ENCODE assay signal across 16 cellular contexts in genomic region chr10:110057461-110057860, GRCh38. TPM values are rescaled to one million over a fixed set of nuclear protein-coding genes. Genes with fewer than 3 reads are reported as not detected.
DNase-seq lines count a peak whose midpoint lies in the region; ATAC-seq and TF ChIP-seq lines count a peak whose summit lies in the region.
"Had no signal": no experiment of that assay in that cellular context is flagged by ENCODE, and none has a peak within 500 bp of the region (broad histone marks: within the 10 kb centered on the region; RNA-seq: fewer than 3 reads in every experiment).

No MANE protein-coding gene starts in this region.

- no peak for ATAC-seq in HG03342 (IDR thresholded peaks at IDR 0.05; ENCODE audit: unreplicated experiment)
- no peak for ATAC-seq in HG03135 (IDR thresholded peaks at IDR 0.05; ENCODE audit: unreplicated experiment)
- ATAC-seq: K562 had no signal

- TF ChIP-seq CTCF in AG09309 (IDR thresholded peaks at IDR 0.05; ENCODE audit: control insufficient read depth, insufficient read depth, low read depth, low read length, missing control alignments) (no peak), esophagus muscularis mucosa (IDR thresholded peaks at IDR 0.05) (no peak)

- H3K27ac ChIP-seq in CD8-positive, alpha-beta memory T cell (ENCODE audit: low read depth, low read length) = no peak overlapping the region
- H3K27ac ChIP-seq in mesodermal cell (ENCODE audit: low read depth, low read length, severe bottlenecking) = peak overlapping the region; percentile 36
- H3K27ac ChIP-seq in esophagus muscularis mucosa (replicated peaks in 1 of 4) = no peak overlapping the region

- no peaks in the 10 kb centered on the region for H3K36me3 ChIP-seq in CD8-positive, alpha-beta memory T cell (ENCODE audit: insufficient read depth, low read length)
- no peaks in the 10 kb centered on the region for H3K36me3 ChIP-seq in mesodermal cell (ENCODE audit: control insufficient read depth, insufficient read depth, low read length)
- no peaks in the 10 kb centered on the region for H3K36me3 ChIP-seq in esophagus muscularis mucosa
- H3K36me3 ChIP-seq: right atrium auricular region had no signal

- intact Hi-C loops in activated T-helper 1 cell treated with anti-CD3 and anti-CD28 coated beads, Interleukin-12 subunit alpha, Interleukin-12 subunit beta, Interleukin-2, Interleukin-4 antibody, amounts not matched to agents 30 ng/mL and 10 ng/mL and 1 ng/mL, durations not matched to agents 14 hours and 24 hours and 36 hours (cut with micrococcal nuclease) = no loop called here
- intact Hi-C loops in esophagus muscularis mucosa (cut with DNase I) = no loop called here

- H3K27ac Mint-ChIP-seq in CD8-positive, alpha-beta memory T cell = peak overlapping the region; percentile 42 to 80 (median 72)
- peak overlapping the region; percentile 68 for H3K27ac Mint-ChIP-seq in activated T-helper 1 cell treated with anti-CD3 and anti-CD28 coated beads, Interleukin-12 subunit alpha, Interleukin-12 subunit beta, Interleukin-2, Interleukin-4 antibody, amounts not matched to agents 30 ng/mL and 10 ng/mL and 1 ng/mL, durations not matched to agents 14 hours and 24 hours and 36 hours

- H3K36me3 Mint-ChIP-seq in CD8-positive, alpha-beta memory T cell = peaks cover 2 to 3% (median 3%) of the 10 kb centered on the region in 3 donors
- peaks cover 4% of the 10 kb centered on the region for H3K36me3 Mint-ChIP-seq in activated T-helper 1 cell treated with anti-CD3 and anti-CD28 coated beads, Interleukin-12 subunit alpha, Interleukin-12 subunit beta, Interleukin-2, Interleukin-4 antibody, amounts not matched to agents 30 ng/mL and 10 ng/mL and 1 ng/mL, durations not matched to agents 14 hours and 24 hours and 36 hours (ENCODE audit: low read depth)

- no peak for TF ChIP-seq EP300 in esophagus muscularis mucosa (IDR thresholded peaks at IDR 0.05)

- POLR2A ChIA-PET in CD8-positive, alpha-beta memory T cell (lab: Charles Lee) = interaction anchor here (1.0 kb wide), 1 partner anchor 19 kb away, joined by 6 read pairs; no protein-coding TSS in a partner anchor

- peaks cover 75% of the 10 kb centered on the region for H3K4me1 ChIP-seq in CD8-positive, alpha-beta memory T cell (ENCODE audit: insufficient read depth, low read length)
- H3K4me1 ChIP-seq in mesodermal cell (ENCODE audit: control insufficient read depth, insufficient read depth, low read length, poor library complexity, severe bottlenecking) = peaks cover 16% of the 10 kb centered on the region
- peaks cover 13 to 30% (median 28%) of the 10 kb centered on the region in 4 donors for H3K4me1 ChIP-seq in esophagus muscularis mucosa

- CTCF ChIA-PET in CD8-positive, alpha-beta memory T cell (lab: Charles Lee) = interaction anchor here (1.4 to 1.9 kb wide), 4 partner anchors 10 to 173 kb away, joined by 3 to 7 read pairs (median 4); no protein-coding TSS in a partner anchor

- WGBS in mesodermal cell (ENCODE audit: insufficient coverage in 2 of 2), 2 experiments = no CpG with 5 or more reads among the region's 1 CpG
- 80% methylated on average over 1 of the region's 1 CpG for WGBS in esophagus muscularis mucosa

- H3K9me3 Mint-ChIP-seq in CD8-positive, alpha-beta memory T cell = no peaks in the 10 kb centered on the region
- H3K9me3 Mint-ChIP-seq in activated T-helper 1 cell treated with anti-CD3 and anti-CD28 coated beads, Interleukin-12 subunit alpha, Interleukin-12 subunit beta, Interleukin-2, Interleukin-4 antibody, amounts not matched to agents 30 ng/mL and 10 ng/mL and 1 ng/mL, durations not matched to agents 14 hours and 24 hours and 36 hours = no peaks in the 10 kb centered on the region

- TF ChIP-seq POLR2A in esophagus muscularis mucosa (IDR thresholded peaks at IDR 0.05; ENCODE audit: low read depth) = no peak

- no peak overlapping the region for H3K4me3 ChIP-seq in AG09309 (ENCODE audit: control insufficient read depth, low read depth, low read length)
- peak overlapping the region; percentile 1 for H3K4me3 ChIP-seq in CD8-positive, alpha-beta memory T cell (ENCODE audit: low read length)
- H3K4me3 ChIP-seq in mesodermal cell (ENCODE audit: extremely low read depth, insufficient read depth, low read length, poor library complexity, severe bottlenecking) = no peak overlapping the region
- H3K4me3 ChIP-seq in esophagus muscularis mucosa = no peak overlapping the region
- H3K4me3 ChIP-seq: K562, right atrium auricular region had no signal

- no peaks in the 10 kb centered on the region for H3K27me3 Mint-ChIP-seq in CD8-positive, alpha-beta memory T cell
- H3K27me3 Mint-ChIP-seq in activated T-helper 1 cell treated with anti-CD3 and anti-CD28 coated beads, Interleukin-12 subunit alpha, Interleukin-12 subunit beta, Interleukin-2, Interleukin-4 antibody, amounts not matched to agents 30 ng/mL and 10 ng/mL and 1 ng/mL, durations not matched to agents 14 hours and 24 hours and 36 hours (ENCODE audit: insufficient read depth) = no peaks in the 10 kb centered on the region

- no peaks in the 10 kb centered on the region for H3K9me3 ChIP-seq in CD8-positive, alpha-beta memory T cell (ENCODE audit: low read length)
- H3K9me3 ChIP-seq in mesodermal cell (ENCODE audit: control insufficient read depth, low read length) (no peaks in the 10 kb centered on the region), esophagus muscularis mucosa (no peaks in the 10 kb centered on the region)
- H3K9me3 ChIP-seq: right atrium auricular region had no signal

- peaks cover 74 to 93% (median 89%) of the 10 kb centered on the region in 3 donors for H3K4me1 Mint-ChIP-seq in CD8-positive, alpha-beta memory T cell
- peaks cover 80% of the 10 kb centered on the region for H3K4me1 Mint-ChIP-seq in activated T-helper 1 cell treated with anti-CD3 and anti-CD28 coated beads, Interleukin-12 subunit alpha, Interleukin-12 subunit beta, Interleukin-2, Interleukin-4 antibody, amounts not matched to agents 30 ng/mL and 10 ng/mL and 1 ng/mL, durations not matched to agents 14 hours and 24 hours and 36 hours (ENCODE audit: low read depth)

- peak; percentile 37 for DNase-seq in AG09309 (ENCODE audit: low read depth)
- DNase-seq in CD8-positive, alpha-beta memory T cell = no peak
- DNase-seq in activated T-helper 1 cell treated with anti-CD3 and anti-CD28 coated beads, Interleukin-12 subunit alpha, Interleukin-12 subunit beta, Interleukin-2, Interleukin-4 antibody, amounts not matched to agents 30 ng/mL and 10 ng/mL and 1 ng/mL, durations not matched to agents 14 hours and 24 hours and 36 hours (ENCODE audit: low spot score) = no peak
- DNase-seq in esophagus muscularis mucosa (ENCODE audit: extremely low spot score) = no peak
- DNase-seq in NCI-H345 treated with DMSO at 0.1 percent for 48 hours (lab: John Stamatoyannopoulos, UW; ENCODE audit: unreplicated experiment) = no peak
- DNase-seq: caudate nucleus, COR-L47, midbrain, NCI-H187, NCI-H774, substantia nigra had no signal

- peak overlapping the region in 4 of 7 donors; percentile 7 to 77 (median 50) for H3K4me3 Mint-ChIP-seq in CD8-positive, alpha-beta memory T cell
- peak overlapping the region; percentile 16 for H3K4me3 Mint-ChIP-seq in activated T-helper 1 cell treated with anti-CD3 and anti-CD28 coated beads, Interleukin-12 subunit alpha, Interleukin-12 subunit beta, Interleukin-2, Interleukin-4 antibody, amounts not matched to agents 30 ng/mL and 10 ng/mL and 1 ng/mL, durations not matched to agents 14 hours and 24 hours and 36 hours

- no peaks in the 10 kb centered on the region for H3K27me3 ChIP-seq in CD8-positive, alpha-beta memory T cell (ENCODE audit: insufficient read depth, low read length, poor library complexity, severe bottlenecking)
- no peaks in the 10 kb centered on the region for H3K27me3 ChIP-seq in esophagus muscularis mucosa
- H3K27me3 ChIP-seq: right atrium auricular region had no signal

RNA-seq across cellular contexts. Expression of gene ADD3, which starts 49.7 kb away (rescaled TPM):
- total RNA-seq in CD8-positive, alpha-beta memory T cell = 10 to 100 TPM; 39.4 to 50.3 TPM
- 378 TPM for polyA plus RNA-seq in CD8-positive, alpha-beta memory T cell
- 30.1 and 36.6 TPM in 2 replicates for total RNA-seq in activated T-helper 1 cell treated with anti-CD3 and anti-CD28 coated beads, Interleukin-12 subunit alpha, Interleukin-12 subunit beta, Interleukin-2, Interleukin-4 antibody, amounts not matched to agents 30 ng/mL and 10 ng/mL and 1 ng/mL, durations not matched to agents 14 hours and 24 hours and 36 hours
- 124 TPM for polyA plus RNA-seq in mesodermal cell (2013, experiment 1 of 2)
- 155 TPM for polyA plus RNA-seq in mesodermal cell (2013, experiment 2 of 2)
- total RNA-seq in esophagus muscularis mucosa = 100 to 1,000 TPM in 2 of 4 donors, 10 to 100 TPM in 2; 60.1 to 228 (median 99.2) TPM
